In genomic region chrX:154547245-154548027, GRCh38 we compare ENCODE assay signal across 8 cellular contexts. TPM values are rescaled to one million over a fixed set of nuclear protein-coding genes. Genes with fewer than 3 reads are reported as not detected.
DNase-seq lines count a peak whose midpoint lies in the region; ATAC-seq and TF ChIP-seq lines count a peak whose summit lies in the region.

Gene IKBKG, plus strand, starts transcription at chrX:154547620. Its CDS starts 4,383 bp downstream, at chrX:154552003.

- peaks cover 0 to 32% (median 0%) of the 10 kb centered on the region in 4 donors for H3K4me1 ChIP-seq in right lobe of liver

- 32% methylated on average over 36 of the region's 69 CpGs for WGBS in right lobe of liver (ENCODE audit: insufficient coverage, low coverage, low lambda C conversion rate, missing lambda C conversion rate)

- peak; percentile 74 for ATAC-seq in GM19395 (IDR thresholded peaks at IDR 0.05; ENCODE audit: unreplicated experiment)
- ATAC-seq in HG03558 (IDR thresholded peaks at IDR 0.05; ENCODE audit: extremely low read depth, unreplicated experiment): peak; percentile 71
- peak; percentile 79 to 92 (median 86) for ATAC-seq in right lobe of liver

- no peak for TF ChIP-seq CTCF in right lobe of liver (IDR thresholded peaks at IDR 0.05)

- H3K27ac ChIP-seq in right lobe of liver: peak within 1 kb of the TSS; percentile 8 to 70 (median 58)

- intact Hi-C loops in right lobe of liver (cut with DNase I): no loop called here

- H3K36me3 ChIP-seq in right lobe of liver: peaks cover 0 to 3% (median 0%) of the 10 kb centered on the region in 4 donors

- peak; percentile 16 for TF ChIP-seq POLR2A in right lobe of liver (IDR thresholded peaks at IDR 0.05)

- H3K9me3 ChIP-seq in right lobe of liver: no peaks in the 10 kb centered on the region

- no peaks in the 10 kb centered on the region for H3K27me3 ChIP-seq in right lobe of liver

- peak within 1 kb of the TSS; percentile 49 to 68 (median 65) for H3K4me3 ChIP-seq in right lobe of liver

- DNase-seq in C1 segment of cervical spinal cord (lab: John Stamatoyannopoulos, UW) (peak in 13 of 14 donors; percentile 56 to 91 (median 84)), NCI-H748 treated with DMSO at 0.1 percent for 48 hours (lab: John Stamatoyannopoulos, UW) (peak; percentile 88), dermis blood vessel endothelial cell (peak; percentile 90), right lobe of liver (peak; percentile 91 to 95 (median 91))
- DNase-seq in activated CD4-positive, alpha-beta T cell treated with anti-CD3 and anti-CD28 coated beads, Interleukin-2, amount 50 U/mL, for 4 hours: peak; percentile 78 to 82
- peak; percentile 88 for DNase-seq in stimulated activated CD4-positive, alpha-beta T cell treated with anti-CD3 and anti-CD28 coated beads, Interleukin-4, amount 100 ng/mL, for 24 hours

RNA-seq across cellular contexts. Expression of gene IKBKG, which starts in this region (rescaled TPM):
- total RNA-seq in dermis blood vessel endothelial cell (15.5 and 22.1 TPM in 2 replicates), right lobe of liver (10 to 100 TPM; 32.8 to 83.3 (median 46.5) TPM)

Comparison
In these comparisons a context has a peak if more than half of its experiments do, and no peak if none do; other contexts are left out.
1. Peak in every context shown above with its lines: DNase-seq, ATAC-seq, H3K4me3 ChIP-seq and H3K27ac ChIP-seq.